8 cellular contexts compared by ENCODE assay signal in genomic region chr16:46620265-46621005, GRCh38. TPM values are rescaled to one million over a fixed set of nuclear protein-coding genes. Genes with fewer than 3 reads are reported as not detected.
DNase-seq lines count a peak whose midpoint lies in the region; ATAC-seq and TF ChIP-seq lines count a peak whose summit lies in the region.

No MANE protein-coding gene starts in this region.

- no peak overlapping the region for H3K27ac Mint-ChIP-seq in T-cell

- H3K36me3 Mint-ChIP-seq in T-cell, result no peaks in the 10 kb centered on the region

- ATAC-seq in HG03095 (IDR thresholded peaks at IDR 0.05; ENCODE audit: unreplicated experiment) (peak; percentile 19), T-cell (replicated peaks in 1 of 4) (no peak)

- no peak for TF ChIP-seq CTCF in fibroblast of villous mesenchyme (IDR thresholded peaks at IDR 0.05; ENCODE audit: insufficient read depth, low read depth, low read length)

- peak; percentile 18 for DNase-seq in NCI-H748 (lab: John Stamatoyannopoulos, UW; ENCODE audit: unreplicated experiment)
- DNase-seq in NCI-H748 treated with DMSO at 0.1 percent for 48 hours (lab: John Stamatoyannopoulos, UW), result no peak
- DNase-seq in T-cell, result no peak
- peak; percentile 12 for DNase-seq in fibroblast of villous mesenchyme (ENCODE audit: low read depth)
- DNase-seq in NCI-H774 (lab: John Stamatoyannopoulos, UW), result no peak
- DNase-seq in stimulated activated CD4-positive, alpha-beta T cell treated with anti-CD3 and anti-CD28 coated beads, Interleukin-4, amount 100 ng/mL, for 4 hours, result no peak

- H3K9ac ChIP-seq in skeletal muscle tissue (ENCODE audit: low read depth in 1 of 3, low read length in 3 of 3), result peak overlapping the region; percentile 20 to 57 (median 23)

- POLR2A ChIA-PET in T-cell (lab: Charles Lee), result interaction anchor here (0.6 to 0.7 kb wide), 3 partner anchors 57 to 1541 kb away, joined by 3 to 4 read pairs (median 3); no protein-coding TSS in a partner anchor

- H3K27me3 Mint-ChIP-seq in T-cell, result no peaks in the 10 kb centered on the region

- no peaks in the 10 kb centered on the region for H3K9me3 ChIP-seq in skeletal muscle tissue (ENCODE audit: control insufficient read depth in 3 of 3, low read length in 3 of 3)

- H3K4me3 ChIP-seq in fibroblast of villous mesenchyme (ENCODE audit: low read depth, low read length) (peak overlapping the region; percentile 83), skeletal muscle tissue (ENCODE audit: low read length in 3 of 3) (peak overlapping the region; percentile 70 to 74 (median 71))

- CTCF ChIA-PET in T-cell (lab: Charles Lee), result interaction anchor here in 1 of 2 donors (0.5 to 1.0 kb wide), 2 partner anchors 67 to 330 kb away, joined by 4 to 5 read pairs; no protein-coding TSS in a partner anchor

- H3K36me3 ChIP-seq in skeletal muscle tissue (ENCODE audit: control insufficient read depth in 3 of 3, insufficient read depth in 3 of 3, low read length in 3 of 3), result peaks cover 0 to 3% (median 0%) of the 10 kb centered on the region in 3 donors

- H3K9me3 Mint-ChIP-seq in T-cell, result no peaks in the 10 kb centered on the region

- H3K27me3 ChIP-seq in skeletal muscle tissue (ENCODE audit: control insufficient read depth in 3 of 3, insufficient read depth in 3 of 3, low read length in 3 of 3), result no peaks in the 10 kb centered on the region

- H3K4me1 Mint-ChIP-seq in T-cell, result peaks cover 16 to 20% (median 17%) of the 10 kb centered on the region in 3 donors

- H3K27ac ChIP-seq in skeletal muscle tissue (ENCODE audit: low read depth, low read length), result no peak overlapping the region

- peak overlapping the region; percentile 81 to 87 (median 85) for H3K4me3 Mint-ChIP-seq in T-cell

- H3K4me1 ChIP-seq in skeletal muscle tissue (ENCODE audit: control insufficient read depth in 3 of 3, insufficient read depth in 3 of 3, low read length in 3 of 3), result peaks cover 8 to 10% (median 9%) of the 10 kb centered on the region in 3 donors

RNA-seq across cellular contexts. Expression of gene SHCBP1, which starts 0.7 kb away (rescaled TPM):
- 1 to 10 TPM in 3 of 5 donors, under 1 TPM in 2; 0.69 to 4.1 (median 1.1) TPM for total RNA-seq in T-cell
- total RNA-seq in fibroblast of villous mesenchyme, result 15.8 and 31.5 TPM in 2 replicates
- 8.9 TPM for total RNA-seq in skeletal muscle tissue

Comparison
In these comparisons a context has a peak if more than half of its experiments do, and no peak if none do; other contexts are left out.
1. DNase-seq: peak in NCI-H748 (single experiment) and fibroblast of villous mesenchyme (single experiment); none in NCI-H748 treated with DMSO at 0.1 percent for 48 hours (single experiment), T-cell (0 of 34), NCI-H774 (single experiment) and stimulated activated CD4-positive, alpha-beta T cell treated with anti-CD3 and anti-CD28 coated beads, Interleukin-4, amount 100 ng/mL, for 4 hours (0 of 2).